ENCODE assay signal across 8 cellular contexts in genomic region chr10:116849271-116850057, GRCh38. TPM values are rescaled to one million over a fixed set of nuclear protein-coding genes. Genes with fewer than 3 reads are reported as not detected.
DNase-seq lines count a peak whose midpoint lies in the region; FAIRE-seq and TF ChIP-seq lines count a peak whose summit lies in the region.

Gene ENO4 (plus strand): TSS chr10:116849499. CDS start chr10:116849567, 68 bp downstream.

- no peaks in the 10 kb centered on the region for H3K36me3 ChIP-seq in skeletal muscle satellite cell (ENCODE audit: insufficient read depth, low read length)

- H3K27me3 ChIP-seq in skeletal muscle satellite cell (ENCODE audit: control insufficient read depth, insufficient read depth, low read length) = no peaks in the 10 kb centered on the region

- peak within 1 kb of the TSS; percentile 95 for H3K4me2 ChIP-seq in skeletal muscle satellite cell (ENCODE audit: low read length)

- peak within 1 kb of the TSS; percentile 85 for H3K9ac ChIP-seq in skeletal muscle satellite cell (ENCODE audit: low read depth, low read length)

- DNase-seq in DMS79 (lab: John Stamatoyannopoulos, UW) (peak; percentile 67), GM20000 (ENCODE audit: low spot score) (peak; percentile 55), HK-2 (ENCODE audit: unreplicated experiment) (peak; percentile 88), RCC 7860 (ENCODE audit: low spot score) (peak; percentile 76), inferior parietal cortex (ENCODE audit: extremely low spot score) (peak; percentile 67), Kasumi-1 (lab: John Stamatoyannopoulos, UW) (no peak)
- peak; percentile 4 for DNase-seq in central memory CD4-positive, alpha-beta T cell

- TF ChIP-seq CTCF in GM20000 (IDR thresholded peaks at IDR 0.05; ENCODE audit: extremely low read depth, missing control alignments) = no peak

- no peak for FAIRE-seq in RCC 7860 (lab: Jason Lieb, UNC)

- peaks cover 13% of the 10 kb centered on the region for H3K4me1 ChIP-seq in skeletal muscle satellite cell (ENCODE audit: control insufficient read depth, insufficient read depth, low read length)

- H3K4me3 ChIP-seq in skeletal muscle satellite cell (ENCODE audit: low read length) = peak within 1 kb of the TSS; percentile 85

- H3K9me3 ChIP-seq in skeletal muscle satellite cell (replicated peaks; ENCODE audit: low read length) = no peaks in the 10 kb centered on the region

RNA-seq across cellular contexts. Expression of gene ENO4, which starts in this region (rescaled TPM):
- under 0.01 TPM in 2 replicates for total RNA-seq in skeletal muscle satellite cell (2012; rRNA removed)

Comparison
In these comparisons a context has a peak if more than half of its experiments do, and no peak if none do; other contexts are left out.
1. DNase-seq: peak in DMS79 (single experiment), GM20000 (single experiment), HK-2 (single experiment), RCC 7860 (single experiment), central memory CD4-positive, alpha-beta T cell (single experiment) and inferior parietal cortex (single experiment); none in Kasumi-1 (0 of 2).